14 cellular contexts compared by ENCODE assay signal in genomic region chr2:74789278-74789677, GRCh38.
"Had no signal": no experiment of that assay in that cellular context is flagged by ENCODE, and none has a peak within 500 bp of the region (broad histone marks: within the 10 kb centered on the region; RNA-seq: fewer than 3 reads in every experiment).

No MANE protein-coding gene starts in this region.

- FAIRE-seq: astrocyte, keratinocyte had no signal

- ATAC-seq: activated CD8-positive, alpha-beta memory T cell treated with anti-CD3 and anti-CD28 coated beads, Interleukin-2, amount 10 ng/mL, durations not matched to agents 7 days and 5 days; stimulated activated naive CD8-positive, alpha-beta T cell treated with anti-CD3 and anti-CD28 coated beads, Interleukin-15, amount 100 ng/mL, for 72 hours had no signal

- H3K27ac ChIP-seq: prostate gland, sigmoid colon, testis, upper lobe of left lung, VCaP had no signal

- H3K9me3 ChIP-seq: prostate gland, sigmoid colon, testis had no signal

- DNase-seq: activated CD4-positive, alpha-beta memory T cell treated with anti-CD3 and anti-CD28 coated beads for 36 hours; activated CD8-positive, alpha-beta memory T cell treated with anti-CD3 and anti-CD28 coated beads, Interleukin-2, amount 10 ng/mL, durations not matched to agents 7 days and 5 days; activated naive CD4-positive, alpha-beta T cell treated with anti-CD3 and anti-CD28 coated beads, Interleukin-2, amount 10 ng/mL, durations not matched to agents 7 days and 5 days; activated T-cell treated with anti-CD3 and anti-CD28 coated beads, Interleukin-2, amount 50 U/mL, for 1 hour; occipital lobe; sigmoid colon; spleen; stimulated activated naive CD8-positive, alpha-beta T cell treated with anti-CD3 and anti-CD28 coated beads, Interleukin-15, amount 100 ng/mL, for 72 hours; testis had no signal

- H3K27me3 ChIP-seq: sigmoid colon, spleen, testis, upper lobe of left lung had no signal

- H3K4me3 ChIP-seq: prostate gland, sigmoid colon, spleen, testis, upper lobe of left lung had no signal

- H3K4me1 ChIP-seq: prostate gland, sigmoid colon, spleen, testis, upper lobe of left lung had no signal

- H3K36me3 ChIP-seq: prostate gland, sigmoid colon, spleen, upper lobe of left lung had no signal
